Comparison of ENCODE assay signal across 1 cellular context in genomic region chr9:19320495-19320894, GRCh38.
TF ChIP-seq lines count a peak whose summit lies in the region.

No MANE protein-coding gene starts in this region.

TF ChIP-seq in K562, 482 proteins besides CTCF, POLR2A, EP300 and RAD21 (continued from another document):
- no peak for TF ChIP-seq CREB3L1 (IDR thresholded peaks at IDR 0.05; ENCODE audit: borderline replicate concordance, low read depth)
- TF ChIP-seq ZC3H11A (IDR thresholded peaks at IDR 0.05; ENCODE audit: low read depth, low read length): no peak
- no peak for TF ChIP-seq MAX (CRISPR knock-in tag; IDR thresholded peaks at IDR 0.05)
- no peak for TF ChIP-seq NR4A1 (CRISPR knock-in tag; IDR thresholded peaks at IDR 0.05)
- no peak for TF ChIP-seq NR4A1 (tag; IDR thresholded peaks at IDR 0.05)
